Comparison of ENCODE assay signal across 18 cellular contexts in the genomic region with DNA sequence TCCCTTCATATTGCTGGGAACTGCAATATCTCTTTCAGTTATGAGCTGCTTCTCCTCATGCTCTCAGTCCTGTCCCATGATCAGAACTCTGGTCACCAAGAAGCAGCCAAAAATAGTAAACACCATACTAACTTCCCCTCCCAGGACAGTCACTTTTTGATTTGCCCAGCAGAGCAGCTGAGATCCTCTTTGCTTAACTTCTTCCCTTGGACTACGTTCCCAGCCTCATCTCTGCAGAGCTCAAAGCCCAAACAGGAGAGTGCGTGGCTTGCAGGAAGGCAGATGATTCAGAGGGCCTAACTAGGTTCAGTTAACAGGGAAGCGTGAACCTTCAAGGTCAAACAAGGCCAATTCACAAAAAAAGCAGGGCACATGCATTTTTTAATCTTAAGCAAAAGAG.
"Had no signal": no experiment of that assay in that cellular context is flagged by ENCODE, and none has a peak within 500 bp of the region (broad histone marks: within the 10 kb centered on the region; RNA-seq: fewer than 3 reads in every experiment).

No MANE protein-coding gene starts in this region.

- H3K4me3 ChIP-seq: lower lobe of right lung, psoas muscle, right atrium auricular region, thyroid gland had no signal

- H3K9me3 ChIP-seq: lower lobe of right lung, psoas muscle, right atrium auricular region, thyroid gland had no signal

- DNase-seq: activated CD4-positive, alpha-beta T cell treated with anti-CD3 and anti-CD28 coated beads for 1 hour; activated CD4-positive, alpha-beta T cell treated with anti-CD3 and anti-CD28 coated beads, Interleukin-2, amount 50 U/mL, for 1 hour; activated CD8-positive, alpha-beta T cell treated with anti-CD3 and anti-CD28 coated beads, Interleukin-2, amount 10 ng/mL, durations not matched to agents 7 days and 5 days; activated gamma-delta T cell; activated naive CD4-positive, alpha-beta T cell treated with anti-CD3 and anti-CD28 coated beads, Interleukin-2, amount 50 U/mL, for 16 hours; activated naive CD8-positive, alpha-beta T cell treated with anti-CD3 and anti-CD28 coated beads, Interleukin-2, amount 50 U/mL, for 24 hours; anterior cingulate cortex; effector CD4-positive, alpha-beta T cell; foreskin fibroblast; kidney; lower lobe of right lung; natural killer cell; psoas muscle; stimulated activated CD4-positive, alpha-beta T cell treated with anti-CD3 and anti-CD28 coated beads, Interleukin-4, amount 100 ng/mL, for 24 hours; stimulated activated naive CD8-positive, alpha-beta T cell treated with anti-CD3 and anti-CD28 coated beads, Interleukin-15, Interleukin-2, amounts not matched to agents 100 U/mL and 50 U/mL, for 24 hours; substantia nigra; thyroid gland had no signal

- H3K27ac ChIP-seq: lower lobe of right lung, psoas muscle, right atrium auricular region, thyroid gland had no signal

- H3K36me3 ChIP-seq: lower lobe of right lung, right atrium auricular region, thyroid gland had no signal

- H3K27me3 ChIP-seq: right atrium auricular region, thyroid gland had no signal

- H3K4me1 ChIP-seq: lower lobe of right lung, psoas muscle, right atrium auricular region had no signal
